In genomic region chr2:158795110-158795924, GRCh38 we compare ENCODE assay signal across 2 cellular contexts.
TF ChIP-seq lines count a peak whose summit lies in the region.

A gene with protein sequence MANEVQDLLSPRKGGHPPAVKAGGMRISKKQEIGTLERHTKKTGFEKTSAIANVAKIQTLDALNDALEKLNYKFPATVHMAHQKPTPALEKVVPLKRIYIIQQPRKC (plus strand): TSS chr2:158795317. CDS start chr2:158795373, 56 bp downstream.

TF ChIP-seq in HCT116, 20 proteins besides CTCF, POLR2A, EP300 and RAD21:
- TF ChIP-seq TCF7L2 (IDR thresholded peaks at IDR 0.05; ENCODE audit: borderline replicate concordance, extremely low read depth, insufficient read depth, insufficient read length) (peak; percentile 85), FOSL1 (IDR thresholded peaks at IDR 0.05; ENCODE audit: low read depth) (no peak), JUND (IDR thresholded peaks at IDR 0.05) (no peak)
TF ChIP-seq in HCT116: peak in this region for 1.

TF ChIP-seq in H1, 55 proteins besides CTCF, POLR2A, EP300 and RAD21:
- no peak for TF ChIP-seq SP4 (IDR thresholded peaks at IDR 0.05; ENCODE audit: low read length)
